Comparison of ENCODE assay signal across 1 cellular context in genomic region chr6:43509142-43509983, GRCh38.
TF ChIP-seq lines count a peak whose summit lies in the region.

No MANE protein-coding gene starts in this region.

TF ChIP-seq in HepG2, 621 proteins besides CTCF, POLR2A, EP300 and RAD21 (continued from another document and continues in another):
- TF ChIP-seq KIAA2018 (CRISPR knock-in tag; IDR thresholded peaks at IDR 0.05; ENCODE audit: borderline replicate concordance) (no peak), ZNF224 (CRISPR knock-in tag; IDR thresholded peaks at IDR 0.05) (no peak), ZNF180 (CRISPR knock-in tag; IDR thresholded peaks at IDR 0.05; ENCODE audit: borderline replicate concordance, low read depth) (no peak), MAFF (IDR thresholded peaks at IDR 0.05; ENCODE audit: low read depth, low read length) (no peak), HNF4A (CRISPR knock-in tag; IDR thresholded peaks at IDR 0.05) (peak; percentile 80), KDM3A (CRISPR knock-in tag; IDR thresholded peaks at IDR 0.05; ENCODE audit: low read depth) (no peak), PBX3 (CRISPR knock-in tag; IDR thresholded peaks at IDR 0.05; ENCODE audit: borderline replicate concordance) (no peak), ZNF468 (CRISPR knock-in tag; IDR thresholded peaks at IDR 0.05) (no peak), ZNF552 (CRISPR knock-in tag; IDR thresholded peaks at IDR 0.05; ENCODE audit: borderline replicate concordance) (peak; percentile 65), NFKB2 (CRISPR knock-in tag; IDR thresholded peaks at IDR 0.05; ENCODE audit: borderline replicate concordance) (peak; percentile 69; the same call in 1 of the 2 replicates), CSRNP2 (CRISPR knock-in tag; conservative IDR thresholded peaks at IDR 0.05; ENCODE audit: low read depth) (no peak), ZNF674 (CRISPR knock-in tag; IDR thresholded peaks at IDR 0.05; ENCODE audit: low read depth) (no peak), TOE1 (CRISPR knock-in tag; IDR thresholded peaks at IDR 0.05) (no peak), KMT2A (CRISPR knock-in tag; IDR thresholded peaks at IDR 0.05) (no peak), RBM39 (IDR thresholded peaks at IDR 0.05; ENCODE audit: low read depth, low read length, poor library complexity, severe bottlenecking) (peak; percentile 58), GATA4 (IDR thresholded peaks at IDR 0.05; ENCODE audit: borderline replicate concordance, low read depth) (no peak), ISL2 (CRISPR knock-in tag; IDR thresholded peaks at IDR 0.05) (no peak), ZSCAN31 (CRISPR knock-in tag; IDR thresholded peaks at IDR 0.05; ENCODE audit: low read depth) (no peak; the same call in 1 of the 2 replicates), SNAI1 (CRISPR knock-in tag; IDR thresholded peaks at IDR 0.05; ENCODE audit: borderline replicate concordance) (no peak), ARID3A (IDR thresholded peaks at IDR 0.05; ENCODE audit: low read depth, low read length) (no peak), HNF1A (IDR thresholded peaks at IDR 0.05; ENCODE audit: low read depth) (no peak), HNF1A (CRISPR knock-in tag; IDR thresholded peaks at IDR 0.05; ENCODE audit: borderline replicate concordance) (0 out of 2 replicates have a peak, but pooled peaks have one; percentile 24), ZNF225 (CRISPR knock-in tag; IDR thresholded peaks at IDR 0.05) (peak; percentile 66; the same call in 1 of the 2 replicates), BRD4 (CRISPR knock-in tag; IDR thresholded peaks at IDR 0.05) (no peak), SMARCC2 (IDR thresholded peaks at IDR 0.05) (no peak), ZNF7 (CRISPR knock-in tag; IDR thresholded peaks at IDR 0.05) (no peak)
- TF ChIP-seq, protein P1, sequence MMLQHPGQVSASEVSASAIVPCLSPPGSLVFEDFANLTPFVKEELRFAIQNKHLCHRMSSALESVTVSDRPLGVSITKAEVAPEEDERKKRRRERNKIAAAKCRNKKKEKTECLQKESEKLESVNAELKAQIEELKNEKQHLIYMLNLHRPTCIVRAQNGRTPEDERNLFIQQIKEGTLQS (CRISPR knock-in tag; IDR thresholded peaks at IDR 0.05) = no peak
- TF ChIP-seq, protein P2, sequence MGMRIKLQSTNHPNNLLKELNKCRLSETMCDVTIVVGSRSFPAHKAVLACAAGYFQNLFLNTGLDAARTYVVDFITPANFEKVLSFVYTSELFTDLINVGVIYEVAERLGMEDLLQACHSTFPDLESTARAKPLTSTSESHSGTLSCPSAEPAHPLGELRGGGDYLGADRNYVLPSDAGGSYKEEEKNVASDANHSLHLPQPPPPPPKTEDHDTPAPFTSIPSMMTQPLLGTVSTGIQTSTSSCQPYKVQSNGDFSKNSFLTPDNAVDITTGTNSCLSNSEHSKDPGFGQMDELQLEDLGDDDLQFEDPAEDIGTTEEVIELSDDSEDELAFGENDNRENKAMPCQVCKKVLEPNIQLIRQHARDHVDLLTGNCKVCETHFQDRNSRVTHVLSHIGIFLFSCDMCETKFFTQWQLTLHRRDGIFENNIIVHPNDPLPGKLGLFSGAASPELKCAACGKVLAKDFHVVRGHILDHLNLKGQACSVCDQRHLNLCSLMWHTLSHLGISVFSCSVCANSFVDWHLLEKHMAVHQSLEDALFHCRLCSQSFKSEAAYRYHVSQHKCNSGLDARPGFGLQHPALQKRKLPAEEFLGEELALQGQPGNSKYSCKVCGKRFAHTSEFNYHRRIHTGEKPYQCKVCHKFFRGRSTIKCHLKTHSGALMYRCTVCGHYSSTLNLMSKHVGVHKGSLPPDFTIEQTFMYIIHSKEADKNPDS (CRISPR knock-in tag; IDR thresholded peaks at IDR 0.05) = 0 out of 2 replicates have a peak, but pooled peaks have one; percentile 31
- TF ChIP-seq, protein P3, sequence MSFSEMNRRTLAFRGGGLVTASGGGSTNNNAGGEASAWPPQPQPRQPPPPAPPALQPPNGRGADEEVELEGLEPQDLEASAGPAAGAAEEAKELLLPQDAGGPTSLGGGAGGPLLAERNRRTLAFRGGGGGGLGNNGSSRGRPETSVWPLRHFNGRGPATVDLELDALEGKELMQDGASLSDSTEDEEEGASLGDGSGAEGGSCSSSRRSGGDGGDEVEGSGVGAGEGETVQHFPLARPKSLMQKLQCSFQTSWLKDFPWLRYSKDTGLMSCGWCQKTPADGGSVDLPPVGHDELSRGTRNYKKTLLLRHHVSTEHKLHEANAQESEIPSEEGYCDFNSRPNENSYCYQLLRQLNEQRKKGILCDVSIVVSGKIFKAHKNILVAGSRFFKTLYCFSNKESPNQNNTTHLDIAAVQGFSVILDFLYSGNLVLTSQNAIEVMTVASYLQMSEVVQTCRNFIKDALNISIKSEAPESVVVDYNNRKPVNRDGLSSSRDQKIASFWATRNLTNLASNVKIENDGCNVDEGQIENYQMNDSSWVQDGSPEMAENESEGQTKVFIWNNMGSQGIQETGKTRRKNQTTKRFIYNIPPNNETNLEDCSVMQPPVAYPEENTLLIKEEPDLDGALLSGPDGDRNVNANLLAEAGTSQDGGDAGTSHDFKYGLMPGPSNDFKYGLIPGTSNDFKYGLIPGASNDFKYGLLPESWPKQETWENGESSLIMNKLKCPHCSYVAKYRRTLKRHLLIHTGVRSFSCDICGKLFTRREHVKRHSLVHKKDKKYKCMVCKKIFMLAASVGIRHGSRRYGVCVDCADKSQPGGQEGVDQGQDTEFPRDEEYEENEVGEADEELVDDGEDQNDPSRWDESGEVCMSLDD (CRISPR knock-in tag; IDR thresholded peaks at IDR 0.05; ENCODE audit: borderline replicate concordance) = no peak
- TF ChIP-seq, protein P4, sequence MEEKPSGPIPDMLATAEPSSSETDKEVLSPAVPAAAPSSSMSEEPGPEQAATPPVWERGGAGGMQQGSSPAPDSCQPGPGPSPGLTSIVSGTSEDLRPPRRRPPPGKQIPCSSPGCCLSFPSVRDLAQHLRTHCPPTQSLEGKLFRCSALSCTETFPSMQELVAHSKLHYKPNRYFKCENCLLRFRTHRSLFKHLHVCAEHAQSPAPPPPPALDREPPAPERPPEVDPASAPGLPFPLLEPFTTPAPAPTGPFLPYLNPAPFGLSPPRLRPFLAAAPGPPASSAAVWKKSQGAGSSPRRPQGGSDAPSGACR (CRISPR knock-in tag; IDR thresholded peaks at IDR 0.05) = peak; percentile 23; the same call in 1 of the 2 replicates
